ENCODE assay signal across 20 cellular contexts in the genomic region with DNA sequence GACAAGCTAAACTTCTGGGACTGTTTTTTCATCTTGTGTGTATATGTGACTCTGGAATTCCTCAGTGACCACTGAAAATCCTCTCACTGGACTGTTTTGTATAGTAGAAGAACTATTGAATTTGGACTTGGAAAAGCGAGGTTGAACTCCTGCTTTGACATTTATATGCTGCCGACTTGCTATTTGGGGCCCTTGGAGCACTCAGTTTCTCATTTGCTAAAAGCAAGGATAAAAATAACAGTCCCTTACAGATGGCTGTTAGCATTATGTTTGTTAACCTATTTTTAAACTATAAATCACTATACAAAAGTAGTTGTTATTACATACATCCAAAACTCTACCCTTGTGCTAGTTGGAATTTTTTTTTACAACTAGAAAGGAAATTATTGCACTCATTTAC.
"Had no signal": no experiment of that assay in that cellular context is flagged by ENCODE, and none has a peak within 500 bp of the region (broad histone marks: within the 10 kb centered on the region; RNA-seq: fewer than 3 reads in every experiment).

No MANE protein-coding gene starts in this region.

- H3K27me3 Mint-ChIP-seq: activated B cell treated with CpG ODN at 0.5 μM for 24 hours; activated CD4-positive, alpha-beta memory T cell treated with anti-CD3 and anti-CD28 coated beads for 36 hours; activated naive CD8-positive, alpha-beta T cell; memory B cell; natural killer cell treated with Interleukin-12 subunit alpha and Interleukin-12 subunit beta and Interleukin-15 and Interleukin-18, amount 100 ng/mL, for 72 hours had no signal

- H3K9me3 ChIP-seq: pancreas, spleen had no signal

- H3K27me3 ChIP-seq: hepatocyte, pancreas, spleen had no signal

- H3K27ac Mint-ChIP-seq: activated B cell treated with CpG ODN at 0.5 μM for 24 hours; activated CD4-positive, alpha-beta memory T cell treated with anti-CD3 and anti-CD28 coated beads for 36 hours; activated naive CD8-positive, alpha-beta T cell; activated T-helper 2 cell treated with anti-CD3 and anti-CD28 coated beads, Interferon-gamma antibody, Interleukin-2, Interleukin-4, amounts not matched to agents 10 μg/mL and 5 μg/mL and 100 μg/mL, durations not matched to agents 14 hours and 24 hours and 36 hours; immature natural killer cell; memory B cell; natural killer cell treated with Interleukin-12 subunit alpha and Interleukin-12 subunit beta and Interleukin-15 and Interleukin-18, amount 100 ng/mL, for 72 hours; T-helper 1 cell treated with Interleukin-12 subunit alpha and Interleukin-12 subunit beta and Interleukin-4 antibody, amounts not matched to agents 30 μg/mL and 1 μg/mL, for 36 hours had no signal

- H3K36me3 Mint-ChIP-seq: immature natural killer cell; natural killer cell treated with Interleukin-12 subunit alpha and Interleukin-12 subunit beta and Interleukin-15 and Interleukin-18, amount 100 ng/mL, for 72 hours had no signal

- H3K36me3 ChIP-seq: pancreas had no signal

- H3K4me3 Mint-ChIP-seq: activated B cell treated with CpG ODN at 0.5 μM for 24 hours; activated CD4-positive, alpha-beta memory T cell treated with anti-CD3 and anti-CD28 coated beads for 36 hours; activated naive CD8-positive, alpha-beta T cell; immature natural killer cell; memory B cell; natural killer cell treated with Interleukin-12 subunit alpha and Interleukin-12 subunit beta and Interleukin-15 and Interleukin-18, amount 100 ng/mL, for 72 hours; T-helper 1 cell treated with Interleukin-12 subunit alpha and Interleukin-12 subunit beta and Interleukin-4 antibody, amounts not matched to agents 30 μg/mL and 1 μg/mL, for 36 hours had no signal

- ATAC-seq: natural killer cell treated with Interleukin-12 subunit alpha and Interleukin-12 subunit beta and Interleukin-15 and Interleukin-18, amount 100 ng/mL, for 72 hours; pancreas; sciatic nerve had no signal

- H3K9me3 Mint-ChIP-seq: activated B cell treated with CpG ODN at 0.5 μM for 24 hours; activated CD4-positive, alpha-beta memory T cell treated with anti-CD3 and anti-CD28 coated beads for 36 hours; activated T-helper 2 cell treated with anti-CD3 and anti-CD28 coated beads, Interferon-gamma antibody, Interleukin-2, Interleukin-4, amounts not matched to agents 10 μg/mL and 5 μg/mL and 100 μg/mL, durations not matched to agents 14 hours and 24 hours and 36 hours; immature natural killer cell; memory B cell; natural killer cell treated with Interleukin-12 subunit alpha and Interleukin-12 subunit beta and Interleukin-15 and Interleukin-18, amount 100 ng/mL, for 72 hours; T-helper 1 cell treated with Interleukin-12 subunit alpha and Interleukin-12 subunit beta and Interleukin-4 antibody, amounts not matched to agents 30 μg/mL and 1 μg/mL, for 36 hours had no signal

- H3K4me3 ChIP-seq: hepatocyte, pancreas, spleen had no signal

- DNase-seq: activated B cell treated with CpG ODN at 0.5 μM for 24 hours; activated CD4-positive, alpha-beta memory T cell treated with anti-CD3 and anti-CD28 coated beads for 36 hours; activated CD4-positive, alpha-beta T cell treated with anti-CD3 and anti-CD28 coated beads for 48 hours; activated naive CD4-positive, alpha-beta T cell; cerebellar nuclear complex; cortex of kidney; immature natural killer cell; pancreas; spleen; stimulated activated CD4-positive, alpha-beta T cell treated with anti-CD3 and anti-CD28 coated beads, Interleukin-4, amount 100 ng/mL, for 1 hour; stimulated activated naive CD4-positive, alpha-beta T cell; T1000 had no signal

- H3K27ac ChIP-seq: epithelial cell of prostate, hepatocyte, pancreas, spleen had no signal
